In the genomic region with DNA sequence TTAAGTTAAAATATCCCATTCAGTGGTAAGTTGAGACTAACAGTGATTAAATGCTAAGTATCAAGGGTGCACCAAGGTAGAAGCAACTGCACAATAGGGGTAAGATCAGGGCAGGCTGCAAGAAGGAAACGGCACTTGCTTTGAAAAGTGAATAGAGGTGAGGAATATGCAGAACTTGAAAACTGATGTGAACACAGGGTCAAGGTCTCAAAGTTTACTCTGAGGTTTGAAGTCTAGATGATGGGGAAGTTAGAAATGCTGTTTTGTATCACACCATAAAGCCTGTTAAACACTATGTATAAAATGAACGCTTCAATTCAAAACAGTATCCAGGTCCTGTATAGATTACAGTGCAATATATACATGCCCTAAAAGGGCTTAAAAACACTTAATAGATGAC, we compare ENCODE assay signal across 9 cellular contexts. TPM values are rescaled to one million over a fixed set of nuclear protein-coding genes. Genes with fewer than 3 reads are reported as not detected.
"Had no signal": no experiment of that assay in that cellular context is flagged by ENCODE, and none has a peak within 500 bp of the region (broad histone marks: within the 10 kb centered on the region; RNA-seq: fewer than 3 reads in every experiment).

No MANE protein-coding gene starts in this region.

- H3K4me1 Mint-ChIP-seq: GM23338, H9 had no signal

- H3K27ac Mint-ChIP-seq: GM23338, H9, IgD-negative memory B cell had no signal

- ATAC-seq: GM23338 had no signal

- DNase-seq: H9, HCEC 1CT, KBM-7 had no signal

- H3K36me3 Mint-ChIP-seq: IgD-negative memory B cell had no signal

- H3K4me3 Mint-ChIP-seq: GM23338, H9, IgD-negative memory B cell had no signal

- H3K4me3 ChIP-seq: GM23338 had no signal

- H3K27ac ChIP-seq: KMS-11 had no signal

- H3K9ac ChIP-seq: KMS-11 had no signal

- H3K4me2 ChIP-seq: GM23338, KMS-11 had no signal

- H3K27me3 Mint-ChIP-seq: IgD-negative memory B cell had no signal

- H3K9me3 Mint-ChIP-seq: GM23338, H9, IgD-negative memory B cell had no signal

- FAIRE-seq: H1, H54, HTR-8/SVneo had no signal

RNA-seq across cellular contexts. Expression of a gene that starts 50.8 kb away (rescaled TPM):
- polyA plus RNA-seq: IgD-negative memory B cell had no signal
